9 cellular contexts compared by ENCODE assay signal in genomic region chr10:25017661-25018060, GRCh38. TPM values are rescaled to one million over a fixed set of nuclear protein-coding genes. Genes with fewer than 3 reads are reported as not detected.
DNase-seq lines count a peak whose midpoint lies in the region; ATAC-seq and TF ChIP-seq lines count a peak whose summit lies in the region.
"Had no signal": no experiment of that assay in that cellular context is flagged by ENCODE, and none has a peak within 500 bp of the region (broad histone marks: within the 10 kb centered on the region; RNA-seq: fewer than 3 reads in every experiment).

No MANE protein-coding gene starts in this region.

- H3K4me3 Mint-ChIP-seq in CD4-positive, alpha-beta memory T cell = peak overlapping the region; percentile 88 to 97 (median 93)
- H3K4me3 Mint-ChIP-seq in nephron progenitor cell = peak overlapping the region; percentile 90

- H3K36me3 Mint-ChIP-seq in CD4-positive, alpha-beta memory T cell = peaks cover 0 to 5% of the 10 kb centered on the region in 2 donors
- H3K36me3 Mint-ChIP-seq in nephron progenitor cell (ENCODE audit: low read depth) = peaks cover 30% of the 10 kb centered on the region

- no peak overlapping the region for H3K9ac ChIP-seq in colonic mucosa (ENCODE audit: low read depth in 2 of 2, low read length in 2 of 2)

- peak in 1 of 5 donors; percentile 4 for DNase-seq in CD4-positive, alpha-beta memory T cell
- no peak for DNase-seq in LNCaP clone FGC (ENCODE audit: low read depth)
- DNase-seq in colonic mucosa = no peak
- DNase-seq in nephron progenitor cell = no peak
- DNase-seq in AG08395 (ENCODE audit: low spot score) = no peak
- DNase-seq in activated CD4-positive, alpha-beta T cell treated with anti-CD3 and anti-CD28 coated beads for 48 hours = no peak

- H3K9me3 Mint-ChIP-seq in CD4-positive, alpha-beta memory T cell = no peaks in the 10 kb centered on the region
- H3K9me3 Mint-ChIP-seq in nephron progenitor cell = peaks cover 24% of the 10 kb centered on the region

- TF ChIP-seq CTCF in LNCaP clone FGC (IDR thresholded peaks at IDR 0.05; ENCODE audit: control insufficient read depth, extremely low read depth, insufficient read depth) = no peak
- TF ChIP-seq CTCF in colonic mucosa (IDR thresholded peaks at IDR 0.05) = no peak
- TF ChIP-seq CTCF in nephron progenitor cell (IDR thresholded peaks at IDR 0.05) = no peak

- CTCF ChIA-PET in CD4-positive, alpha-beta memory T cell (lab: Charles Lee; ENCODE audit: partially characterized antibody) = no interaction called here

- H3K4me1 Mint-ChIP-seq in CD4-positive, alpha-beta memory T cell = peaks cover 9 to 25% (median 17%) of the 10 kb centered on the region in 4 donors
- H3K4me1 Mint-ChIP-seq in nephron progenitor cell = peaks cover 23% of the 10 kb centered on the region

- POLR2A ChIA-PET in CD4-positive, alpha-beta memory T cell (lab: Charles Lee; ENCODE audit: partially characterized antibody) = no interaction called here

- H3K36me3 ChIP-seq in CD4-positive, alpha-beta memory T cell (ENCODE audit: insufficient read depth, low read length) = no peaks in the 10 kb centered on the region
- no peaks in the 10 kb centered on the region for H3K36me3 ChIP-seq in colonic mucosa

- peak overlapping the region in 1 of 2 donors; percentile 76 for H3K4me3 ChIP-seq in CD4-positive, alpha-beta memory T cell (ENCODE audit: low read length in 2 of 2)
- H3K4me3 ChIP-seq in LNCaP clone FGC (ENCODE audit: low read depth, low read length) (peak overlapping the region; percentile 66), colonic mucosa (no peak overlapping the region)

- peaks cover 22% of the 10 kb centered on the region for H3K4me1 ChIP-seq in CD4-positive, alpha-beta memory T cell (ENCODE audit: insufficient read depth, low read length)
- peaks cover 2% of the 10 kb centered on the region for H3K4me1 ChIP-seq in colonic mucosa

- H3K27me3 Mint-ChIP-seq in CD4-positive, alpha-beta memory T cell = no peaks in the 10 kb centered on the region
- H3K27me3 Mint-ChIP-seq in nephron progenitor cell (ENCODE audit: low read depth, poor library complexity) = no peaks in the 10 kb centered on the region

- intact Hi-C loops in CD4-positive, alpha-beta memory T cell (cut with micrococcal nuclease) = loop anchor here (2.0 to 10.0 kb wide), 4 partner anchors 65 to 1579 kb away; partner anchors contain the start of genes OTUD1 and PRTFDC1
- intact Hi-C loops in colonic mucosa (cut with DNase I) = no loop called here

- ATAC-seq in esophagus mucosa (no peak), GM21515 (IDR thresholded peaks at IDR 0.05; ENCODE audit: unreplicated experiment) (no peak)

- peak overlapping the region; percentile 85 for H3K27ac ChIP-seq in CD4-positive, alpha-beta memory T cell (ENCODE audit: low read depth, low read length)
- peak overlapping the region; percentile 88 for H3K27ac ChIP-seq in colonic mucosa

- H3K27ac Mint-ChIP-seq in CD4-positive, alpha-beta memory T cell = peak overlapping the region; percentile 96 to 99 (median 98)
- H3K27ac Mint-ChIP-seq in nephron progenitor cell = peak overlapping the region; percentile 98

- H3K27me3 ChIP-seq in CD4-positive, alpha-beta memory T cell (ENCODE audit: insufficient read depth, low read length) = no peaks in the 10 kb centered on the region
- H3K27me3 ChIP-seq in colonic mucosa = no peaks in the 10 kb centered on the region

- H3K9me3 ChIP-seq in CD4-positive, alpha-beta memory T cell (ENCODE audit: control insufficient read depth in 1 of 2, low read length in 2 of 2) = no peaks in the 10 kb centered on the region
- H3K9me3 ChIP-seq in colonic mucosa = no peaks in the 10 kb centered on the region

RNA-seq across cellular contexts. Expression of gene THNSL1, which starts 1.2 kb away (rescaled TPM):
- total RNA-seq in CD4-positive, alpha-beta memory T cell = 1 to 10 TPM; 6.7 to 7.5 TPM
- polyA plus RNA-seq in CD4-positive, alpha-beta memory T cell = 1 to 10 TPM; 3.2 to 7.3 TPM
- 1 to 10 TPM; 2.3 to 4.5 TPM for total RNA-seq in colonic mucosa
- 2.0 TPM for total RNA-seq in esophagus mucosa

RNA-seq across cellular contexts. Expression of gene ENKUR, which starts 1.7 kb away (rescaled TPM):
- not detected for total RNA-seq in CD4-positive, alpha-beta memory T cell
- polyA plus RNA-seq in CD4-positive, alpha-beta memory T cell = not detected
- total RNA-seq in colonic mucosa = under 1 TPM; 0.20 to 0.48 TPM
- total RNA-seq in esophagus mucosa = not detected
- total RNA-seq: LHCN-M2 had no signal
